In the genomic region with DNA sequence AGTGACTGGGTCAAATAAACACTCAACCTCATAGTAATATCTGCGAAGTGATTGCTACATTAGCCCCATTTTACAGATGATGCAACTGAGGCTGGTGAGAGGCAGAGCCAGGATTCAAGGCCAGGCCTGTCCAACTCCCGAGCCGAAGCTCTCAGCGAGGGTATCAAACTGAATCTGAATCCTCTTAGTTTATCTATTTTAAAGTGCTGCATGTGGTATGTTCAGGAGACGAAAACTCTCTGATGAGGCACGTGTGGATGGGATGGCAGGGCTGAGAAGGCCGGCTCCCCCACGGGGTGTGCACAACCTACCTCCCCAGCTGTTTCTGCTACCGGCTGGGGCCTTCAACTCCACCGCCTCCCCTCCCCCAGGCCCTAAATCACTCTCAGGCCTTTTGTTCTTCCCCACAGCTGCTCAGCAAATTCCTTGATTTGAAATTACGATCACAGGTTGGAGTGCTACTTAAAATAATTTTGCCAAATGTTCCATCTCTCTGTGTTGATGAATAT, we compare ENCODE assay signal across 9 cellular contexts.
DNase-seq lines count a peak whose midpoint lies in the region; ATAC-seq, FAIRE-seq and TF ChIP-seq lines count a peak whose summit lies in the region.
"Had no signal": no experiment of that assay in that cellular context is flagged by ENCODE, and none has a peak within 500 bp of the region (broad histone marks: within the 10 kb centered on the region; RNA-seq: fewer than 3 reads in every experiment).

No MANE protein-coding gene starts in this region.

- TF ChIP-seq CTCF in A549 (IDR thresholded peaks at IDR 0.05) (no peak), HEK293 (tag by site-specific recombination; IDR thresholded peaks at IDR 0.05) (no peak), WTC11 (IDR thresholded peaks at IDR 0.05) (no peak)

- H3K4me1 ChIP-seq in A549 (peaks cover 73% of the 10 kb centered on the region), HEK293 (ENCODE audit: control insufficient read depth, insufficient read depth, low read length) (peaks cover 22% of the 10 kb centered on the region), mesendoderm (ENCODE audit: control insufficient read depth, low read depth, low read length) (peaks cover 6% of the 10 kb centered on the region)

- no peaks in the 10 kb centered on the region for H3K27me3 ChIP-seq in mesendoderm (ENCODE audit: insufficient read depth, low read length, poor library complexity)
- H3K27me3 ChIP-seq: SJSA1 had no signal

- no peak overlapping the region for H4K5ac ChIP-seq in mesendoderm (ENCODE audit: low read length)

- POLR2A ChIA-PET in A549 (lab: Yijun Ruan, JAX) (interaction anchor here (0.7 to 4.4 kb wide), 8 partner anchors 18 to 350 kb away, joined by 3 to 56 read pairs (median 6); a partner anchor contains a TSS), HEK293 (lab: Yijun Ruan, JAX) (interaction anchor here (0.9 to 1.9 kb wide), 6 partner anchors 19 to 345 kb away, joined by 3 to 11 read pairs (median 3); no protein-coding TSS in a partner anchor), WTC11 (lab: Charles Lee) (interaction anchor here (0.7 to 1.5 kb wide), 3 partner anchors 13 to 769 kb away, joined by 3 to 11 read pairs (median 4); a partner anchor contains a TSS)

- H3K79me1 ChIP-seq in mesendoderm (ENCODE audit: low read length) = no peaks in the 10 kb centered on the region

- H3K4me2 ChIP-seq in A549 (peak overlapping the region; percentile 70), mesendoderm (ENCODE audit: low read length) (no peak overlapping the region)

- peak overlapping the region; percentile 15 for H2BK5ac ChIP-seq in mesendoderm (ENCODE audit: low read length)

- H3K9me3 Mint-ChIP-seq in WTC11 = no peaks in the 10 kb centered on the region

- ATAC-seq in A549 (peak; percentile 1 to 8; a peak in 1 of 6 replicates), WTC11 (peak; percentile 33), HG03280 (IDR thresholded peaks at IDR 0.05; ENCODE audit: unreplicated experiment) (no peak), HG02938 (IDR thresholded peaks at IDR 0.05; ENCODE audit: unreplicated experiment) (no peak)

- H4K8ac ChIP-seq in mesendoderm (ENCODE audit: low read depth, low read length) = no peak overlapping the region

- peak overlapping the region; percentile 22; the same call in 1 of the 2 replicates for H3K4me3 Mint-ChIP-seq in WTC11

- H3K56ac ChIP-seq in mesendoderm (ENCODE audit: low read length) = peak overlapping the region; percentile 79

- no peaks in the 10 kb centered on the region for H3K27me3 Mint-ChIP-seq in WTC11 (ENCODE audit: low read depth)

- TF ChIP-seq RAD21 in A549 (conservative IDR thresholded peaks at IDR 0.05 in 1 of 2, IDR thresholded peaks at IDR 0.05 in 1 of 2) = no peak

- H3K4me1 Mint-ChIP-seq in WTC11 = peaks cover 62% of the 10 kb centered on the region

- H2AK5ac ChIP-seq in mesendoderm (ENCODE audit: low read length) = no peak overlapping the region

- CTCF ChIA-PET in A549 (lab: Yijun Ruan, JAX) = interaction anchor here (0.6 to 5.2 kb wide), 9 partner anchors 10 to 1625 kb away, joined by 3 to 28 read pairs (median 4); no protein-coding TSS in a partner anchor
- CTCF ChIA-PET in HEK293 (lab: Yijun Ruan, JAX) = interaction anchor here (0.5 to 1.8 kb wide), 6 partner anchors 17 to 136 kb away, joined by 3 to 6 read pairs (median 3); no protein-coding TSS in a partner anchor
- CTCF ChIA-PET in WTC11 (lab: Charles Lee) = interaction anchor here (0.9 to 3.0 kb wide), 5 partner anchors 13 to 136 kb away, joined by 3 to 15 read pairs (median 5); no protein-coding TSS in a partner anchor

- H3K9me3 ChIP-seq in A549 = no peaks in the 10 kb centered on the region
- no peaks in the 10 kb centered on the region for H3K9me3 ChIP-seq in HEK293 (ENCODE audit: control insufficient read depth, insufficient read depth, low read depth, low read length)
- H3K9me3 ChIP-seq: SJSA1 had no signal

- H3K36me3 Mint-ChIP-seq in WTC11 = no peaks in the 10 kb centered on the region

- WGBS in A549 (ENCODE audit: missing lambda C conversion rate) = 35% methylated on average over 11 of the region's 11 CpGs
- WGBS in mesendoderm (ENCODE audit: extremely low coverage, insufficient coverage, low lambda C conversion rate) = no CpG with 5 or more reads among the region's 11 CpGs

- peak overlapping the region; percentile 99 for H3K27ac Mint-ChIP-seq in WTC11

- DNase-seq in A549 (ENCODE audit: low read depth in 1 of 2, low spot score in 1 of 2) = peak in 1 of 2 experiments; percentile 77
- DNase-seq in WTC11 (ENCODE audit: low spot score) = peak; percentile 40
- peak; percentile 63 for DNase-seq in mesendoderm
- DNase-seq in HUDEP-2 (lab: John Stamatoyannopoulos, UW; ENCODE audit: unreplicated experiment in 76 of 76) = no peak
- no peak for DNase-seq in EL

- H3K79me2 ChIP-seq in mesendoderm (ENCODE audit: control insufficient read depth, insufficient read depth, low read length) = no peaks in the 10 kb centered on the region

- peak overlapping the region; percentile 56 for H3K18ac ChIP-seq in mesendoderm (ENCODE audit: low read length)

- peak overlapping the region; percentile 93 to 96 for H3K27ac ChIP-seq in A549
- H3K27ac ChIP-seq in HEK293 (ENCODE audit: extremely low read depth, low read depth, low read length) = peak overlapping the region; percentile 65; the same call in 1 of the 2 replicates
- H3K27ac ChIP-seq in mesendoderm (ENCODE audit: low read depth, low read length) = peak overlapping the region; percentile 73
- H3K27ac ChIP-seq: SJSA1 had no signal

- no peak for TF ChIP-seq POLR2A in A549 (IDR thresholded peaks at IDR 0.05; ENCODE audit: low read length)

- H2BK15ac ChIP-seq in mesendoderm (replicated peaks; ENCODE audit: low read depth) = no peak overlapping the region

- H3K36me3 ChIP-seq in HEK293 (ENCODE audit: control insufficient read depth in 2 of 2, insufficient read depth in 1 of 2, low read length in 2 of 2) (no peaks in the 10 kb centered on the region), mesendoderm (ENCODE audit: control insufficient read depth, insufficient read depth, low read length) (no peaks in the 10 kb centered on the region)
- H3K36me3 ChIP-seq: SJSA1 had no signal

- H3K23ac ChIP-seq in mesendoderm (ENCODE audit: low read length) = no peak overlapping the region

- H3K9ac ChIP-seq in mesendoderm (ENCODE audit: low read length) = no peak overlapping the region

- no peak for TF ChIP-seq EP300 in A549 (IDR thresholded peaks at IDR 0.05)

- H3K4me3 ChIP-seq in A549 (no peak overlapping the region), HEK293 (ENCODE audit: low read depth, low read length) (no peak overlapping the region), mesendoderm (ENCODE audit: low read length) (no peak overlapping the region)
- H3K4me3 ChIP-seq: SJSA1 had no signal

- H3K4ac ChIP-seq in mesendoderm (ENCODE audit: low read depth, low read length) = no peak overlapping the region

- no peak for FAIRE-seq in A549 (lab: Jason Lieb, UNC)

- H2BK120ac ChIP-seq in mesendoderm (ENCODE audit: low read depth, low read length) = no peak overlapping the region

TF ChIP-seq in A549, 52 proteins besides CTCF, POLR2A, EP300 and RAD21 (continues in another document):
- TF ChIP-seq SMC3 (IDR thresholded peaks at IDR 0.05) (no peak), HOXB13 (CRISPR knock-in tag; IDR thresholded peaks at IDR 0.05; ENCODE audit: low read depth) (peak; percentile 32; the same call in 1 of the 2 replicates), KDM1A (IDR thresholded peaks at IDR 0.05; ENCODE audit: low read depth) (peak; percentile 94), ESRRA (IDR thresholded peaks at IDR 0.05; ENCODE audit: borderline replicate concordance, low read length) (no peak), CEBPB (IDR thresholded peaks at IDR 0.05) (no peak), TP53 (CRISPR knock-in tag; IDR thresholded peaks at IDR 0.05) (0 out of 2 replicates have a peak, but pooled peaks have one; percentile 65), CBX8 (IDR thresholded peaks at IDR 0.05) (no peak), ZSCAN20 (CRISPR knock-in tag; IDR thresholded peaks at IDR 0.05) (peak; percentile 2; the same call in 1 of the 2 replicates)

TF ChIP-seq in HEK293, 187 proteins besides CTCF, POLR2A, EP300 and RAD21 (continues in another document):
- TF ChIP-seq, protein P1, sequence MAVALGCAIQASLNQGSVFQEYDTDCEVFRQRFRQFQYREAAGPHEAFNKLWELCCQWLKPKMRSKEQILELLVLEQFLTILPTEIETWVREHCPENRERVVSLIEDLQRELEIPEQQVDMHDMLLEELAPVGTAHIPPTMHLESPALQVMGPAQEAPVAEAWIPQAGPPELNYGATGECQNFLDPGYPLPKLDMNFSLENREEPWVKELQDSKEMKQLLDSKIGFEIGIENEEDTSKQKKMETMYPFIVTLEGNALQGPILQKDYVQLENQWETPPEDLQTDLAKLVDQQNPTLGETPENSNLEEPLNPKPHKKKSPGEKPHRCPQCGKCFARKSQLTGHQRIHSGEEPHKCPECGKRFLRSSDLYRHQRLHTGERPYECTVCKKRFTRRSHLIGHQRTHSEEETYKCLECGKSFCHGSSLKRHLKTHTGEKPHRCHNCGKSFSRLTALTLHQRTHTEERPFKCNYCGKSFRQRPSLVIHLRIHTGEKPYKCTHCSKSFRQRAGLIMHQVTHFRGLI (tag by site-specific recombination; IDR thresholded peaks at IDR 0.05) = 0 out of 2 replicates have a peak, but pooled peaks have one; percentile 15
- peak; percentile 69 for TF ChIP-seq GLIS1 (tag by site-specific recombination; IDR thresholded peaks at IDR 0.05)
- 0 out of 2 replicates have a peak, but pooled peaks have one; percentile 20 for TF ChIP-seq YY1 (tag by site-specific recombination; IDR thresholded peaks at IDR 0.05)
- no peak for TF ChIP-seq ZNF660 (tag by site-specific recombination; IDR thresholded peaks at IDR 0.05)
- no peak for TF ChIP-seq BCL11B (tag by site-specific recombination; IDR thresholded peaks at IDR 0.05; ENCODE audit: low read depth)

TF ChIP-seq in WTC11, 78 proteins besides CTCF, POLR2A, EP300 and RAD21 (continues in another document):
- TF ChIP-seq TP53 (CRISPR knock-in tag; IDR thresholded peaks at IDR 0.05) = no peak
- TF ChIP-seq, protein P2, sequence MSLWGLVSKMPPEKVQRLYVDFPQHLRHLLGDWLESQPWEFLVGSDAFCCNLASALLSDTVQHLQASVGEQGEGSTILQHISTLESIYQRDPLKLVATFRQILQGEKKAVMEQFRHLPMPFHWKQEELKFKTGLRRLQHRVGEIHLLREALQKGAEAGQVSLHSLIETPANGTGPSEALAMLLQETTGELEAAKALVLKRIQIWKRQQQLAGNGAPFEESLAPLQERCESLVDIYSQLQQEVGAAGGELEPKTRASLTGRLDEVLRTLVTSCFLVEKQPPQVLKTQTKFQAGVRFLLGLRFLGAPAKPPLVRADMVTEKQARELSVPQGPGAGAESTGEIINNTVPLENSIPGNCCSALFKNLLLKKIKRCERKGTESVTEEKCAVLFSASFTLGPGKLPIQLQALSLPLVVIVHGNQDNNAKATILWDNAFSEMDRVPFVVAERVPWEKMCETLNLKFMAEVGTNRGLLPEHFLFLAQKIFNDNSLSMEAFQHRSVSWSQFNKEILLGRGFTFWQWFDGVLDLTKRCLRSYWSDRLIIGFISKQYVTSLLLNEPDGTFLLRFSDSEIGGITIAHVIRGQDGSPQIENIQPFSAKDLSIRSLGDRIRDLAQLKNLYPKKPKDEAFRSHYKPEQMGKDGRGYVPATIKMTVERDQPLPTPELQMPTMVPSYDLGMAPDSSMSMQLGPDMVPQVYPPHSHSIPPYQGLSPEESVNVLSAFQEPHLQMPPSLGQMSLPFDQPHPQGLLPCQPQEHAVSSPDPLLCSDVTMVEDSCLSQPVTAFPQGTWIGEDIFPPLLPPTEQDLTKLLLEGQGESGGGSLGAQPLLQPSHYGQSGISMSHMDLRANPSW (CRISPR knock-in tag; conservative IDR thresholded peaks at IDR 0.05; ENCODE audit: low read depth) = no peak

Comparison
In these comparisons a context has a peak if more than half of its experiments do, and no peak if none do; other contexts are left out.
1. ATAC-seq: peak in A549 (2 of 2) and WTC11 (single experiment); none in HG03280 (single experiment) and HG02938 (single experiment).
2. DNase-seq: peak in WTC11 (single experiment) and mesendoderm (single experiment); none in HUDEP-2 (0 of 76) and EL (single experiment).
3. Peak in every context shown above with its lines, with median percentiles within 50 percentile points of each other: H3K27ac ChIP-seq.